ENCODE assay signal across 17 cellular contexts in genomic region chr15:77637851-77638402, GRCh38. TPM values are rescaled to one million over a fixed set of nuclear protein-coding genes. Genes with fewer than 3 reads are reported as not detected.
DNase-seq lines count a peak whose midpoint lies in the region; ATAC-seq and TF ChIP-seq lines count a peak whose summit lies in the region.
"Had no signal": no experiment of that assay in that cellular context is flagged by ENCODE, and none has a peak within 500 bp of the region (broad histone marks: within the 10 kb centered on the region; RNA-seq: fewer than 3 reads in every experiment).

No MANE protein-coding gene starts in this region.

- H3K79me2 ChIP-seq in neural progenitor cell (ENCODE audit: low read depth), result no peaks in the 10 kb centered on the region

- H4K20me1 ChIP-seq in neural progenitor cell (ENCODE audit: low read depth), result no peaks in the 10 kb centered on the region

- H3K4me1 Mint-ChIP-seq in WTC11, result peaks cover 33% of the 10 kb centered on the region
- peaks cover 15% of the 10 kb centered on the region for H3K4me1 Mint-ChIP-seq in neural progenitor cell

- no peak for DNase-seq in WTC11 (ENCODE audit: low spot score)
- DNase-seq in islet precursor cell, result peak; percentile 70
- no peak for DNase-seq in neural progenitor cell (ENCODE audit: low spot score)
- DNase-seq in stimulated activated naive CD8-positive, alpha-beta T cell treated with anti-CD3 and anti-CD28 coated beads, Interleukin-15, Interleukin-2, amounts not matched to agents 100 U/mL and 50 U/mL, for 24 hours, result no peak
- no peak for DNase-seq in HEK293T (ENCODE audit: extremely low spot score)
- DNase-seq: Calu3; CD8-positive, alpha-beta T cell; DMS79 treated with DMSO at 0.1 percent for 48 hours; GF-D8; GM23248; H7 had no signal

- H3K9me3 Mint-ChIP-seq in WTC11 (no peaks in the 10 kb centered on the region), neural progenitor cell (no peaks in the 10 kb centered on the region)
- H3K9me3 Mint-ChIP-seq: CD8-positive, alpha-beta T cell had no signal

- H3K27me3 ChIP-seq in neural progenitor cell, result peaks cover 16% of the 10 kb centered on the region

- H3F3A ChIP-seq in neural progenitor cell (ENCODE audit: low read depth), result peaks cover 29% of the 10 kb centered on the region

- H3K9me3 ChIP-seq in HEK293 (ENCODE audit: control insufficient read depth, insufficient read depth, low read depth, low read length), result no peaks in the 10 kb centered on the region
- no peaks in the 10 kb centered on the region for H3K9me3 ChIP-seq in neural progenitor cell (ENCODE audit: low read depth)
- H3K9me3 ChIP-seq: BLaER1 treated with 17β-estradiol and CSF1 and Interleukin-3, amounts not matched to agents 10 nM and 100 nM had no signal

- no peak overlapping the region for H3K27ac ChIP-seq in HEK293 (ENCODE audit: extremely low read depth, low read depth, low read length)
- H3K27ac ChIP-seq in neural progenitor cell, result no peak overlapping the region
- H3K27ac ChIP-seq: BLaER1 treated with 17β-estradiol and CSF1 and Interleukin-3, amounts not matched to agents 10 nM and 100 nM; GM23248 had no signal

- no peak overlapping the region for H3K9ac ChIP-seq in neural progenitor cell
- H3K9ac ChIP-seq: BLaER1 treated with 17β-estradiol and CSF1 and Interleukin-3, amounts not matched to agents 10 nM and 100 nM; GM23248 had no signal

- H3K36me3 ChIP-seq in HEK293 (ENCODE audit: control insufficient read depth in 2 of 2, insufficient read depth in 1 of 2, low read length in 2 of 2) (no peaks in the 10 kb centered on the region), neural progenitor cell (no peaks in the 10 kb centered on the region)
- H3K36me3 ChIP-seq: BLaER1 treated with 17β-estradiol and CSF1 and Interleukin-3, amounts not matched to agents 10 nM and 100 nM had no signal

- no peak for TF ChIP-seq CTCF in HEK293 (tag by site-specific recombination; IDR thresholded peaks at IDR 0.05)
- TF ChIP-seq CTCF in WTC11 (IDR thresholded peaks at IDR 0.05), result no peak
- TF ChIP-seq CTCF in neural progenitor cell (IDR thresholded peaks at IDR 0.05), result no peak

- CTCF ChIA-PET in HEK293 (lab: Yijun Ruan, JAX), result interaction anchor here (1.6 kb wide), 1 partner anchor 184 kb away, joined by 5 read pairs; no protein-coding TSS in a partner anchor
- CTCF ChIA-PET in WTC11 (lab: Charles Lee), result interaction anchor here (1.6 to 7.7 kb wide), 2 partner anchors 20 kb away, joined by 3 to 237 read pairs; no protein-coding TSS in a partner anchor
- CTCF ChIA-PET in HEK293T (lab: Yijun Ruan, JAX), result interaction anchor here (0.6 kb wide), 1 partner anchor 9 kb away, joined by 5 read pairs; no protein-coding TSS in a partner anchor

- no peaks in the 10 kb centered on the region; the same call in 1 of the 2 replicates for H3K4me1 ChIP-seq in HEK293 (ENCODE audit: control insufficient read depth, insufficient read depth, low read length)
- peaks cover 11% of the 10 kb centered on the region for H3K4me1 ChIP-seq in neural progenitor cell

- H3K27me3 Mint-ChIP-seq in WTC11 (ENCODE audit: low read depth), result peaks cover 7% of the 10 kb centered on the region
- H3K27me3 Mint-ChIP-seq in neural progenitor cell (ENCODE audit: insufficient read depth, low read depth), result peaks cover 28% of the 10 kb centered on the region

- POLR2A ChIA-PET in HEK293 (lab: Yijun Ruan, JAX) (no interaction called here), WTC11 (lab: Charles Lee) (no interaction called here), HEK293T (lab: Yijun Ruan, JAX) (no interaction called here)

- no peak overlapping the region for H2AFZ ChIP-seq in neural progenitor cell (replicated peaks)
- H2AFZ ChIP-seq: GM23248 had no signal

- H3K36me3 Mint-ChIP-seq in WTC11, result no peaks in the 10 kb centered on the region
- H3K36me3 Mint-ChIP-seq in neural progenitor cell, result no peaks in the 10 kb centered on the region
- H3K36me3 Mint-ChIP-seq: CD8-positive, alpha-beta T cell had no signal

- H3K27ac Mint-ChIP-seq in WTC11 (no peak overlapping the region), neural progenitor cell (peak overlapping the region; percentile 60)
- H3K27ac Mint-ChIP-seq: B cell; CD8-positive, alpha-beta T cell had no signal

- no peak overlapping the region for H3K4me2 ChIP-seq in neural progenitor cell
- H3K4me2 ChIP-seq: BLaER1 treated with 17β-estradiol and CSF1 and Interleukin-3, amounts not matched to agents 10 nM and 100 nM had no signal

- ATAC-seq in WTC11 (no peak), HG03565 (IDR thresholded peaks at IDR 0.05; ENCODE audit: unreplicated experiment) (no peak), GM19324 (IDR thresholded peaks at IDR 0.05; ENCODE audit: low FRiP score, unreplicated experiment) (no peak)
- ATAC-seq in stimulated activated naive CD8-positive, alpha-beta T cell treated with anti-CD3 and anti-CD28 coated beads, Interleukin-15, Interleukin-2, amounts not matched to agents 100 U/mL and 50 U/mL, for 24 hours, result no peak
- ATAC-seq: CD8-positive, alpha-beta T cell; HCT116 had no signal

- H3K4me3 ChIP-seq in HEK293 (ENCODE audit: low read depth, low read length) (no peak overlapping the region), neural progenitor cell (no peak overlapping the region)
- H3K4me3 ChIP-seq: BLaER1 treated with 17β-estradiol and CSF1 and Interleukin-3, amounts not matched to agents 10 nM and 100 nM; GM23248 had no signal

- H3K4me3 Mint-ChIP-seq in WTC11 (no peak overlapping the region), neural progenitor cell (no peak overlapping the region)
- H3K4me3 Mint-ChIP-seq: B cell; CD8-positive, alpha-beta T cell had no signal

TF ChIP-seq in HEK293, 187 proteins besides CTCF, POLR2A, EP300 and RAD21 (continues in another document):
- peak; percentile 55 for TF ChIP-seq GLIS1 (tag by site-specific recombination; IDR thresholded peaks at IDR 0.05)
- no peak for TF ChIP-seq ZNF501 (tag by site-specific recombination; IDR thresholded peaks at IDR 0.05)

TF ChIP-seq in WTC11, 78 proteins besides CTCF, POLR2A, EP300 and RAD21 (continues in another document):
- TF ChIP-seq ZNF423 (CRISPR knock-in tag; IDR thresholded peaks at IDR 0.05) (peak; percentile 47), PRRX2 (CRISPR knock-in tag; IDR thresholded peaks at IDR 0.05) (no peak), ZNF281 (CRISPR knock-in tag; IDR thresholded peaks at IDR 0.05) (no peak)

TF ChIP-seq in HEK293T, 16 proteins besides CTCF, POLR2A, EP300 and RAD21:
- TF ChIP-seq ARNT (IDR thresholded peaks at IDR 0.05) (no peak), LEF1 (IDR thresholded peaks at IDR 0.05; ENCODE audit: borderline replicate concordance) (no peak)

RNA-seq across cellular contexts. Expression of gene LINGO1, which starts 5.2 kb away (rescaled TPM):
- total RNA-seq in WTC11 (2021) (51.3 to 60.5 TPM (median 58.9 TPM) in 3 replicates), neural progenitor cell (ENCODE audit: low replicate concordance) (7.9 and 28.2 TPM in 2 replicates)
- total RNA-seq: B cell; Calu3; CD8-positive, alpha-beta T cell; GM23248 had no signal

Comparison
In these comparisons a context has a peak if more than half of its experiments do, and no peak if none do; other contexts are left out.
1. Of the 8 proteins assayed by ChIP-seq in both HEK293 and WTC11: peak only in HEK293: none; only in WTC11: ZNF423; in both: none; in neither: 7.